ENCODE assay signal across 11 cellular contexts in genomic region chr12:103181366-103182152, GRCh38.
DNase-seq lines count a peak whose midpoint lies in the region; ATAC-seq and TF ChIP-seq lines count a peak whose summit lies in the region.
"Had no signal": no experiment of that assay in that cellular context is flagged by ENCODE, and none has a peak within 500 bp of the region (broad histone marks: within the 10 kb centered on the region; RNA-seq: fewer than 3 reads in every experiment).

No MANE protein-coding gene starts in this region.

- H3K27me3 Mint-ChIP-seq in Caco-2 (ENCODE audit: insufficient read depth, unreplicated experiment): no peaks in the 10 kb centered on the region

- TF ChIP-seq CTCF in foreskin keratinocyte (conservative IDR thresholded peaks at IDR 0.05) (no peak), Caco-2 (IDR thresholded peaks at IDR 0.05; ENCODE audit: insufficient read depth in 1 of 2, low read depth in 1 of 2, low read length in 1 of 2, severe bottlenecking in 1 of 2, unreplicated experiment in 1 of 2) (no peak)

- no peak for DNase-seq in stimulated activated effector memory CD8-positive, alpha-beta T cell treated with anti-CD3 and anti-CD28 coated beads, Interleukin-12 subunit alpha, Interleukin-12 subunit beta, amount 100 ng/mL, for 72 hours (ENCODE audit: low spot score in 2 of 2)
- DNase-seq in G401 (ENCODE audit: low spot score) (no peak), foreskin keratinocyte (no peak), Caco-2 (no peak)
- DNase-seq: anterior cingulate cortex, NCI-H748 treated with DMSO at 0.1 percent for 48 hours, sigmoid colon had no signal

- no peak overlapping the region for H3K27ac ChIP-seq in foreskin keratinocyte
- H3K27ac ChIP-seq: sigmoid colon had no signal

- no TSS peak for BruUV-seq in Caco-2 (replicated peaks; lab: Mats Ljungman, UMichigan)

- H3K4me1 ChIP-seq in foreskin keratinocyte (no peaks in the 10 kb centered on the region), Caco-2 (peaks cover 15% of the 10 kb centered on the region; the same call in 1 of the 2 replicates)
- H3K4me1 ChIP-seq: sigmoid colon had no signal

- H3K9me3 ChIP-seq in Caco-2: no peaks in the 10 kb centered on the region
- H3K9me3 ChIP-seq: sigmoid colon had no signal

- H3K27ac Mint-ChIP-seq in stimulated activated effector memory CD8-positive, alpha-beta T cell treated with anti-CD3 and anti-CD28 coated beads, Interleukin-12 subunit alpha, Interleukin-12 subunit beta, amount 100 ng/mL, for 72 hours: no peak overlapping the region
- no peak overlapping the region for H3K27ac Mint-ChIP-seq in Caco-2 (ENCODE audit: unreplicated experiment)
- H3K27ac Mint-ChIP-seq: T-helper 1 cell treated with Interleukin-12 subunit alpha and Interleukin-12 subunit beta and Interleukin-4 antibody, amounts not matched to agents 30 μg/mL and 1 μg/mL, for 36 hours had no signal

- no peaks in the 10 kb centered on the region for H3K4me1 Mint-ChIP-seq in stimulated activated effector memory CD8-positive, alpha-beta T cell treated with anti-CD3 and anti-CD28 coated beads, Interleukin-12 subunit alpha, Interleukin-12 subunit beta, amount 100 ng/mL, for 72 hours
- peaks cover 7% of the 10 kb centered on the region for H3K4me1 Mint-ChIP-seq in Caco-2 (ENCODE audit: low read depth, unreplicated experiment)

- H3K9me3 Mint-ChIP-seq in stimulated activated effector memory CD8-positive, alpha-beta T cell treated with anti-CD3 and anti-CD28 coated beads, Interleukin-12 subunit alpha, Interleukin-12 subunit beta, amount 100 ng/mL, for 72 hours: peaks cover 7% of the 10 kb centered on the region
- peaks cover 17% of the 10 kb centered on the region for H3K9me3 Mint-ChIP-seq in Caco-2 (ENCODE audit: unreplicated experiment)

- no peaks in the 10 kb centered on the region for H3K27me3 ChIP-seq in foreskin keratinocyte
- H3K27me3 ChIP-seq in Caco-2 (replicated peaks; ENCODE audit: control insufficient read depth, insufficient read depth, low read length): no peaks in the 10 kb centered on the region
- H3K27me3 ChIP-seq: sigmoid colon had no signal

- peak; percentile 89 for ATAC-seq in GM19025 (IDR thresholded peaks at IDR 0.05; ENCODE audit: low read depth, unreplicated experiment)
- peak; percentile 91 for ATAC-seq in GM21717 (IDR thresholded peaks at IDR 0.05; ENCODE audit: unreplicated experiment)
- ATAC-seq in HG03159 (IDR thresholded peaks at IDR 0.05; ENCODE audit: unreplicated experiment): peak; percentile 97
- ATAC-seq in stimulated activated effector memory CD8-positive, alpha-beta T cell treated with anti-CD3 and anti-CD28 coated beads, Interleukin-12 subunit alpha, Interleukin-12 subunit beta, amount 100 ng/mL, for 72 hours: peak; percentile 13
- no peak for ATAC-seq in foreskin keratinocyte

- no peaks in the 10 kb centered on the region for H3K36me3 Mint-ChIP-seq in stimulated activated effector memory CD8-positive, alpha-beta T cell treated with anti-CD3 and anti-CD28 coated beads, Interleukin-12 subunit alpha, Interleukin-12 subunit beta, amount 100 ng/mL, for 72 hours
- peaks cover 6% of the 10 kb centered on the region for H3K36me3 Mint-ChIP-seq in Caco-2 (ENCODE audit: insufficient read depth, unreplicated experiment)

- H3K36me3 ChIP-seq in Caco-2 (ENCODE audit: control insufficient read depth, insufficient read depth, low read length): no peaks in the 10 kb centered on the region
- H3K36me3 ChIP-seq: sigmoid colon had no signal

- CTCF ChIA-PET in Caco-2 (lab: Charles Lee): no interaction called here

- no peak overlapping the region for H3K4me3 ChIP-seq in Caco-2 (ENCODE audit: low read depth, low read length)
- H3K4me3 ChIP-seq: sigmoid colon had no signal

- no peak overlapping the region for H3K4me3 Mint-ChIP-seq in stimulated activated effector memory CD8-positive, alpha-beta T cell treated with anti-CD3 and anti-CD28 coated beads, Interleukin-12 subunit alpha, Interleukin-12 subunit beta, amount 100 ng/mL, for 72 hours
- no peak overlapping the region for H3K4me3 Mint-ChIP-seq in Caco-2 (ENCODE audit: unreplicated experiment)
- H3K4me3 Mint-ChIP-seq: T-helper 1 cell treated with Interleukin-12 subunit alpha and Interleukin-12 subunit beta and Interleukin-4 antibody, amounts not matched to agents 30 μg/mL and 1 μg/mL, for 36 hours had no signal

- POLR2A ChIA-PET in Caco-2 (lab: Charles Lee): no interaction called here

- in situ Hi-C loops in G401 (cut with HindIII; ENCODE audit: low sequenced_read_pairs): no loop called here

- intact Hi-C loops in Caco-2 (cut with micrococcal nuclease; ENCODE audit: unreplicated experiment): no loop called here
